8 cellular contexts compared by ENCODE assay signal in genomic region chr19:6532244-6532999, GRCh38. TPM values are rescaled to one million over a fixed set of nuclear protein-coding genes. Genes with fewer than 3 reads are reported as not detected.
DNase-seq lines count a peak whose midpoint lies in the region; ATAC-seq, FAIRE-seq and TF ChIP-seq lines count a peak whose summit lies in the region.

No MANE protein-coding gene starts in this region.

- TF ChIP-seq POLR2A in GM12892 (IDR thresholded peaks at IDR 0.05; ENCODE audit: low read depth, low read length), result no peak; the same call in 1 of the 2 replicates

- H3K27ac ChIP-seq in osteoblast (ENCODE audit: low read depth, low read length), result no peak overlapping the region

- peak overlapping the region; percentile 99 for H3K4me2 ChIP-seq in osteoblast (ENCODE audit: insufficient read depth, low read length)

- ATAC-seq in GM21737 (IDR thresholded peaks at IDR 0.05; ENCODE audit: unreplicated experiment) (no peak), HG03378 (IDR thresholded peaks at IDR 0.05; ENCODE audit: unreplicated experiment) (no peak), GM21515 (IDR thresholded peaks at IDR 0.05; ENCODE audit: unreplicated experiment) (no peak)

- DNase-seq in GM12892 (ENCODE audit: insufficient read length) (peak; percentile 72), NOMO-1 treated with dmso at 0.1 percent for 144 hours (lab: John Stamatoyannopoulos, UW; ENCODE audit: unreplicated experiment) (peak; percentile 85), bronchial epithelial cell (ENCODE audit: low read depth) (no peak), osteoblast (ENCODE audit: insufficient read length, low spot score, missing footprints) (peak; percentile 83)
- no peak for DNase-seq in stimulated activated CD4-positive, alpha-beta T cell treated with anti-CD3 and anti-CD28 coated beads, Interleukin-4, amount 100 ng/mL, for 1 hour

- H2AFZ ChIP-seq in osteoblast (ENCODE audit: low read length), result no peak overlapping the region

- FAIRE-seq in GM12892 (lab: Jason Lieb, UNC) (peak; percentile 92), bronchial epithelial cell (lab: Jason Lieb, UNC) (peak; percentile 87)

- no peaks in the 10 kb centered on the region for H4K20me1 ChIP-seq in osteoblast (ENCODE audit: insufficient read depth, low read length)

- H3K27me3 ChIP-seq in bronchial epithelial cell (ENCODE audit: control insufficient read depth, insufficient read depth, low read length), result no peaks in the 10 kb centered on the region
- peaks cover 19% of the 10 kb centered on the region for H3K27me3 ChIP-seq in osteoblast (ENCODE audit: insufficient read depth, low read length)

- peak overlapping the region; percentile 62 for H3K4me3 ChIP-seq in bronchial epithelial cell (ENCODE audit: low read depth, low read length)
- no peak overlapping the region for H3K4me3 ChIP-seq in osteoblast (ENCODE audit: insufficient read depth, low read length)

- H3K9me3 ChIP-seq in osteoblast (ENCODE audit: low read depth, low read length), result no peaks in the 10 kb centered on the region

- no peak for TF ChIP-seq CTCF in bronchial epithelial cell (IDR thresholded peaks at IDR 0.05; ENCODE audit: insufficient read depth, low read length, severe bottlenecking)
- no peak for TF ChIP-seq CTCF in osteoblast (IDR thresholded peaks at IDR 0.05; ENCODE audit: extremely low read depth, low read depth, low read length)

- H3K79me2 ChIP-seq in osteoblast (ENCODE audit: insufficient read depth, low read length), result no peaks in the 10 kb centered on the region

- peaks cover 13% of the 10 kb centered on the region for H3K4me1 ChIP-seq in osteoblast (ENCODE audit: insufficient read depth, low read length)

- no peaks in the 10 kb centered on the region for H3K36me3 ChIP-seq in bronchial epithelial cell (ENCODE audit: control insufficient read depth, insufficient read depth, low read length)
- H3K36me3 ChIP-seq in osteoblast (ENCODE audit: insufficient read depth, low read length), result no peaks in the 10 kb centered on the region

RNA-seq across cellular contexts. Expression of gene TNFSF9, which starts 1.6 kb away (rescaled TPM):
- polyA plus RNA-seq in GM12892 (2012; ENCODE audit: missing spikeins), result 43.7 TPM
- total RNA-seq in bronchial epithelial cell, result 4.6 and 5.5 TPM in 2 replicates
- 12.7 and 16.6 TPM in 2 replicates for total RNA-seq in osteoblast

RNA-seq across cellular contexts. Expression of gene TUBB4A, which starts 30.3 kb away (rescaled TPM):
- polyA plus RNA-seq in GM12892 (2012; ENCODE audit: missing spikeins), result 1.5 TPM
- total RNA-seq in bronchial epithelial cell (not detected in 2 replicates), osteoblast (not detected in 2 replicates)

RNA-seq across cellular contexts. Expression of gene DENND1C, which starts 50.8 kb away (rescaled TPM):
- 20.8 TPM for polyA plus RNA-seq in GM12892 (2012; ENCODE audit: missing spikeins)
- total RNA-seq in bronchial epithelial cell (under 0.01 TPM in 1 of 2 replicates, not detected in the other), osteoblast (not detected in 2 replicates)

RNA-seq across cellular contexts. Expression of gene CD70, which starts 58.5 kb away (rescaled TPM):
- 162 TPM for polyA plus RNA-seq in GM12892 (2012; ENCODE audit: missing spikeins)
- total RNA-seq in bronchial epithelial cell, result not detected in 2 replicates
- total RNA-seq in osteoblast, result 0.29 TPM in 1 of 2 replicates, not detected in the other

Comparison
In these comparisons a context has a peak if more than half of its experiments do, and no peak if none do; other contexts are left out.
1. DNase-seq: peak in GM12892 (single experiment), NOMO-1 treated with dmso at 0.1 percent for 144 hours (single experiment) and osteoblast (single experiment); none in bronchial epithelial cell (single experiment) and stimulated activated CD4-positive, alpha-beta T cell treated with anti-CD3 and anti-CD28 coated beads, Interleukin-4, amount 100 ng/mL, for 1 hour (single experiment).